ENCODE assay signal across 9 cellular contexts in genomic region chr3:8482960-8483665, GRCh38. TPM values are rescaled to one million over a fixed set of nuclear protein-coding genes. Genes with fewer than 3 reads are reported as not detected.
DNase-seq lines count a peak whose midpoint lies in the region; ATAC-seq and TF ChIP-seq lines count a peak whose summit lies in the region.
"Had no signal": no experiment of that assay in that cellular context is flagged by ENCODE, and none has a peak within 500 bp of the region (broad histone marks: within the 10 kb centered on the region; RNA-seq: fewer than 3 reads in every experiment).

No MANE protein-coding gene starts in this region.

- peak overlapping the region; percentile 82 for H4K91ac ChIP-seq in mesenchymal stem cell (ENCODE audit: low read length)

- no peak overlapping the region for H2AFZ ChIP-seq in mesenchymal stem cell (ENCODE audit: low read depth, low read length)

- intact Hi-C loops in CD8-positive, alpha-beta T cell (cut with DNase I, micrococcal nuclease), result no loop called here

- peak; percentile 11 for DNase-seq in DMS153 (lab: John Stamatoyannopoulos, UW)
- no peak for DNase-seq in DMS153 treated with DMSO at 0.1 percent for 48 hours (lab: John Stamatoyannopoulos, UW; ENCODE audit: unreplicated experiment)
- DNase-seq in epithelial cell of prostate (ENCODE audit: low read depth, low spot score), result peak; percentile 64
- DNase-seq in mesenchymal stem cell, result peak; percentile 95
- DNase-seq in CD8-positive, alpha-beta T cell, result no peak
- no peak for DNase-seq in ecto neural progenitor cell (ENCODE audit: low spot score)

- no peaks in the 10 kb centered on the region for H3K36me3 Mint-ChIP-seq in CD8-positive, alpha-beta T cell

- H3K9me3 Mint-ChIP-seq in CD8-positive, alpha-beta T cell, result no peaks in the 10 kb centered on the region

- ATAC-seq in HG02981 (IDR thresholded peaks at IDR 0.05; ENCODE audit: unreplicated experiment), result no peak
- ATAC-seq in CD8-positive, alpha-beta T cell, result no peak
- ATAC-seq: HCT116 had no signal

- H3K36me3 ChIP-seq in mesenchymal stem cell (ENCODE audit: control insufficient read depth in 1 of 2, insufficient read depth in 2 of 2, low read depth in 1 of 2, low read length in 2 of 2) (no peaks in the 10 kb centered on the region), urinary bladder (ENCODE audit: insufficient read depth) (no peaks in the 10 kb centered on the region)
- H3K36me3 ChIP-seq in CD8-positive, alpha-beta T cell (ENCODE audit: insufficient read depth, low read length), result no peaks in the 10 kb centered on the region

- H3K4ac ChIP-seq in mesenchymal stem cell (ENCODE audit: low read depth in 1 of 2, low read length in 2 of 2), result peak overlapping the region; percentile 19 to 35

- POLR2A ChIA-PET in CD8-positive, alpha-beta T cell (lab: Charles Lee), result interaction anchor here (1.1 kb wide), 1 partner anchor 11 kb away, joined by 4 read pairs; no protein-coding TSS in a partner anchor

- CTCF ChIA-PET in CD8-positive, alpha-beta T cell (lab: Charles Lee), result no interaction called here

- no peak overlapping the region for H3K23ac ChIP-seq in mesenchymal stem cell (ENCODE audit: low read length in 2 of 2)

- peaks cover 2% of the 10 kb centered on the region for H3K9me3 ChIP-seq in mesenchymal stem cell (ENCODE audit: control insufficient read depth, low read length)
- H3K9me3 ChIP-seq in CD8-positive, alpha-beta T cell (ENCODE audit: low read length), result no peaks in the 10 kb centered on the region

- peaks cover 3% of the 10 kb centered on the region for H3K79me1 ChIP-seq in mesenchymal stem cell (replicated peaks; ENCODE audit: low read length, poor library complexity, severe bottlenecking)

- no peaks in the 10 kb centered on the region for H3K4me1 Mint-ChIP-seq in CD8-positive, alpha-beta T cell (ENCODE audit: low read depth)

- H3K4me3 ChIP-seq in mesenchymal stem cell (ENCODE audit: insufficient read depth in 1 of 2, low read depth in 1 of 2, low read length in 2 of 2), result no peak overlapping the region
- H3K4me3 ChIP-seq in urinary bladder (ENCODE audit: low read depth, low read length), result no peak overlapping the region
- H3K4me3 ChIP-seq in CD8-positive, alpha-beta T cell (ENCODE audit: low read depth, low read length), result no peak overlapping the region

- peak overlapping the region; percentile 89 for H2BK120ac ChIP-seq in mesenchymal stem cell (ENCODE audit: low read depth, low read length)

- H2AK5ac ChIP-seq in mesenchymal stem cell (ENCODE audit: low read length, severe bottlenecking), result peak overlapping the region; percentile 68

- H3K4me2 ChIP-seq in mesenchymal stem cell (ENCODE audit: low read length, poor library complexity, severe bottlenecking), result no peak overlapping the region

- peak overlapping the region; percentile 44 to 89 for H3K18ac ChIP-seq in mesenchymal stem cell (ENCODE audit: low read depth in 1 of 2, low read length in 2 of 2)

- WGBS in mesenchymal stem cell, result 37% methylated on average over 4 of the region's 4 CpGs
- 26% methylated on average over 4 of the region's 4 CpGs for WGBS in urinary bladder

- H3K4me1 ChIP-seq in mesenchymal stem cell (ENCODE audit: control insufficient read depth, insufficient read depth, low read depth, low read length), result peaks cover 7% of the 10 kb centered on the region
- no peaks in the 10 kb centered on the region for H3K4me1 ChIP-seq in urinary bladder (ENCODE audit: insufficient read depth)
- no peaks in the 10 kb centered on the region for H3K4me1 ChIP-seq in CD8-positive, alpha-beta T cell (ENCODE audit: insufficient read depth, low read length)

- H3K4me3 Mint-ChIP-seq in CD8-positive, alpha-beta T cell, result no peak overlapping the region

- H3K27me3 Mint-ChIP-seq in CD8-positive, alpha-beta T cell (ENCODE audit: low read depth), result no peaks in the 10 kb centered on the region

- TF ChIP-seq CTCF in CD8-positive, alpha-beta T cell (IDR thresholded peaks at IDR 0.05), result no peak

- H2BK15ac ChIP-seq in mesenchymal stem cell (ENCODE audit: low read depth, poor library complexity, severe bottlenecking), result no peak overlapping the region

- H3K27me3 ChIP-seq in mesenchymal stem cell (ENCODE audit: control insufficient read depth in 1 of 2, insufficient read depth in 1 of 2, low read length in 2 of 2), result no peaks in the 10 kb centered on the region
- H3K27me3 ChIP-seq in CD8-positive, alpha-beta T cell (ENCODE audit: insufficient read depth, low read length), result no peaks in the 10 kb centered on the region

- H3K27ac ChIP-seq in epithelial cell of prostate (no peak overlapping the region), mesenchymal stem cell (ENCODE audit: low read length, poor library complexity, severe bottlenecking) (peak overlapping the region; percentile 69), urinary bladder (ENCODE audit: low read depth) (peak overlapping the region; percentile 44)
- H3K27ac ChIP-seq in CD8-positive, alpha-beta T cell (ENCODE audit: low read depth, low read length), result no peak overlapping the region

- peak overlapping the region; percentile 28 to 32 for H2BK12ac ChIP-seq in mesenchymal stem cell (ENCODE audit: low read length in 2 of 2)

- peak overlapping the region; percentile 52 for H3K9ac ChIP-seq in mesenchymal stem cell (ENCODE audit: low read length)

- H3K14ac ChIP-seq in mesenchymal stem cell (ENCODE audit: low read length in 2 of 2), result no peak overlapping the region

- H2BK5ac ChIP-seq in mesenchymal stem cell (ENCODE audit: low read depth, low read length, poor library complexity, severe bottlenecking), result no peak overlapping the region

- peak overlapping the region; percentile 77 for H4K8ac ChIP-seq in mesenchymal stem cell (ENCODE audit: low read length)

- H3K27ac Mint-ChIP-seq in CD8-positive, alpha-beta T cell, result no peak overlapping the region

RNA-seq across cellular contexts. Expression of gene LMCD1, which starts 18.5 kb away (rescaled TPM):
- 22.4 TPM for polyA plus RNA-seq in mesenchymal stem cell (2013, experiment 1 of 2)
- 23.5 TPM for polyA plus RNA-seq in mesenchymal stem cell (2013, experiment 2 of 2)
- 34.3 TPM for total RNA-seq in urinary bladder
- 163 TPM for polyA plus RNA-seq in urinary bladder
- total RNA-seq in CD8-positive, alpha-beta T cell, result under 1 TPM; 0.33 TPM

Comparison
In these comparisons a context has a peak if more than half of its experiments do, and no peak if none do; other contexts are left out.
1. DNase-seq: peak in DMS153 (single experiment), epithelial cell of prostate (single experiment) and mesenchymal stem cell (single experiment); none in DMS153 treated with DMSO at 0.1 percent for 48 hours (single experiment), CD8-positive, alpha-beta T cell (0 of 7) and ecto neural progenitor cell (single experiment).
2. H3K27ac ChIP-seq: peak in mesenchymal stem cell (single experiment) and urinary bladder (single experiment); none in epithelial cell of prostate (single experiment) and CD8-positive, alpha-beta T cell (single experiment).
3. RNA of gene LMCD1, which starts 18.5 kb away (total RNA-seq): 34.3 TPM in urinary bladder (single experiment); 0.33 TPM in CD8-positive, alpha-beta T cell; every median in the first group is over 10 times any median in the second.